12 cellular contexts compared by ENCODE assay signal in the genomic region with DNA sequence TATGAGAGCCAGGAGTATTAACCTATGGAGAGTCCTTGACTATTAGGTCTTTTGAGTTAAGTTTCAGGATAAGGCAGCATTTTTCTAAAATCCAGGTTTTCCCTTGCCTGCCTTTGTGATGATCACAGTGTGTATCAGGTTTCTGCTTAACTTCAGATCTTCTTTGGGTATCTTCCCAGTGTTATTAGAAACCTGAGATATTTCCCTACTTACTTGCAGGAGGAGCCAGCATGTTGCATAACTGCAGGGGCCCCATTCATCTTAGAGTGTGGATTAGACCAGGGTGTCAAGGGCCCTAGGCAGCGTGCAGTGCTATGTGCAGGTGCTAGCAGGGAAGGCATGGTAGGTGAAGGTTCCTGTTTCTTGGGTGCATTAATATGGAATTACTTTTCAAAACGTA.
A peak's percentile ranks its signal among the peaks of the same experiment; 100 is the strongest.
DNase-seq lines count a peak whose midpoint lies in the region; ATAC-seq, FAIRE-seq and TF ChIP-seq lines count a peak whose summit lies in the region.
"Had no signal": no experiment of that assay in that cellular context is flagged by ENCODE, and none has a peak within 500 bp of the region (broad histone marks: within the 10 kb centered on the region; RNA-seq: fewer than 3 reads in every experiment).

No MANE protein-coding gene starts in this region.

- no peak overlapping the region for H3K9ac ChIP-seq in astrocyte (ENCODE audit: low read length)

- 81 to 87% (median 84%) methylated on average over 2 of the region's 2 CpGs for WGBS in heart left ventricle, 4 donors

- no peak for TF ChIP-seq POLR2A in heart left ventricle (IDR thresholded peaks at IDR 0.05)

- H3K4me1 Mint-ChIP-seq in astrocyte (ENCODE audit: low read depth, unreplicated experiment), result peaks cover 27% of the 10 kb centered on the region

- H4K20me1 ChIP-seq in astrocyte (ENCODE audit: insufficient read depth, low read length), result peaks cover 34% of the 10 kb centered on the region

- no peak overlapping the region for H3K4me3 ChIP-seq in heart left ventricle
- no peak overlapping the region for H3K4me3 ChIP-seq in astrocyte (ENCODE audit: insufficient read depth, low read depth, low read length)
- no peak overlapping the region for H3K4me3 ChIP-seq in lower lobe of right lung
- no peak overlapping the region for H3K4me3 ChIP-seq in upper lobe of right lung
- H3K4me3 ChIP-seq: Peyer's patch had no signal

- no peaks in the 10 kb centered on the region for H3K36me3 Mint-ChIP-seq in astrocyte (ENCODE audit: low read depth, unreplicated experiment)

- H3K9me3 ChIP-seq in heart left ventricle (no peaks in the 10 kb centered on the region), astrocyte (ENCODE audit: insufficient read depth, low read depth, low read length) (no peaks in the 10 kb centered on the region), lower lobe of right lung (no peaks in the 10 kb centered on the region), upper lobe of right lung (no peaks in the 10 kb centered on the region)
- H3K9me3 ChIP-seq: Peyer's patch had no signal

- peak overlapping the region in 1 of 12 donors; percentile 28 for H3K27ac ChIP-seq in heart left ventricle
- H3K27ac ChIP-seq in astrocyte (ENCODE audit: low read depth, low read length), result no peak overlapping the region
- peak overlapping the region; percentile 21 for H3K27ac ChIP-seq in lower lobe of right lung
- H3K27ac ChIP-seq in upper lobe of right lung, result no peak overlapping the region
- H3K27ac ChIP-seq: Peyer's patch had no signal

- no peak overlapping the region for H3K27ac Mint-ChIP-seq in astrocyte (ENCODE audit: unreplicated experiment)

- FAIRE-seq in astrocyte (lab: Jason Lieb, UNC), result no peak
- FAIRE-seq: bronchial epithelial cell had no signal

- H3K4me2 ChIP-seq in astrocyte (ENCODE audit: low read length), result no peak overlapping the region

- no peak overlapping the region for H3K4me3 Mint-ChIP-seq in astrocyte (ENCODE audit: unreplicated experiment)

- DNase-seq in left ventricle myocardium superior (no peak), heart left ventricle (no peak), astrocyte (ENCODE audit: low read depth) (peak; percentile 73), lower lobe of right lung (peak; percentile 57), upper lobe of right lung (no peak), medulla oblongata (ENCODE audit: extremely low spot score) (no peak), glomerular visceral epithelial cell (ENCODE audit: extremely low spot score) (no peak)
- DNase-seq: NCI-H2081; Peyer's patch; stimulated activated naive CD4-positive, alpha-beta T cell treated with Interleukin-2 at 50 U/mL for 16 hours had no signal

- intact Hi-C loops in left ventricle myocardium superior (cut with micrococcal nuclease) (no loop called here), heart left ventricle (cut with DNase I) (loop anchor here in 3 of 10 donors (5.0 kb wide), 1 partner anchor 96 kb away; no protein-coding TSS in a partner anchor), lower lobe of right lung (cut with DNase I) (no loop called here), upper lobe of right lung (cut with DNase I) (no loop called here)

- H3K27me3 ChIP-seq in heart left ventricle (no peaks in the 10 kb centered on the region), astrocyte (ENCODE audit: insufficient read depth, low read length) (no peaks in the 10 kb centered on the region), lower lobe of right lung (ENCODE audit: low read depth) (no peaks in the 10 kb centered on the region), upper lobe of right lung (no peaks in the 10 kb centered on the region)
- H3K27me3 ChIP-seq: Peyer's patch had no signal

- TF ChIP-seq CTCF in heart left ventricle (IDR thresholded peaks at IDR 0.05) (no peak), astrocyte (IDR thresholded peaks at IDR 0.05; ENCODE audit: insufficient read depth, low read depth, low read length) (no peak), lower lobe of right lung (IDR thresholded peaks at IDR 0.05) (no peak), upper lobe of right lung (IDR thresholded peaks at IDR 0.05) (no peak)

- ATAC-seq in left ventricle myocardium superior (peak; percentile 34), heart left ventricle (no peak), lower lobe of right lung (peak; percentile 48 to 56), upper lobe of right lung (peak; percentile 69), GM18873 (IDR thresholded peaks at IDR 0.05; ENCODE audit: low FRiP score, unreplicated experiment) (no peak)

- H2AFZ ChIP-seq in astrocyte (ENCODE audit: low read depth, low read length), result no peak overlapping the region

- H3K36me3 ChIP-seq in heart left ventricle (no peaks in the 10 kb centered on the region), astrocyte (ENCODE audit: insufficient read depth, low read length) (no peaks in the 10 kb centered on the region), lower lobe of right lung (no peaks in the 10 kb centered on the region), upper lobe of right lung (no peaks in the 10 kb centered on the region)
- H3K36me3 ChIP-seq: Peyer's patch had no signal

- H3K27me3 Mint-ChIP-seq in astrocyte (ENCODE audit: low read depth, unreplicated experiment), result no peaks in the 10 kb centered on the region

- H3K79me2 ChIP-seq in astrocyte (ENCODE audit: insufficient read depth, low read length), result peaks cover 11% of the 10 kb centered on the region

- peaks cover 0 to 23% (median 11%) of the 10 kb centered on the region in 12 donors for H3K4me1 ChIP-seq in heart left ventricle
- peaks cover 10% of the 10 kb centered on the region for H3K4me1 ChIP-seq in astrocyte (ENCODE audit: insufficient read depth, low read length)
- H3K4me1 ChIP-seq in lower lobe of right lung, result peaks cover 51% of the 10 kb centered on the region
- peaks cover 27% of the 10 kb centered on the region for H3K4me1 ChIP-seq in upper lobe of right lung

- H3K9me3 Mint-ChIP-seq in astrocyte (ENCODE audit: unreplicated experiment), result peaks cover 5% of the 10 kb centered on the region

Comparison
In these comparisons a context has a peak if more than half of its experiments do, and no peak if none do; other contexts are left out.
1. ATAC-seq: peak in left ventricle myocardium superior (single experiment), lower lobe of right lung (2 of 2) and upper lobe of right lung (single experiment); none in heart left ventricle (0 of 4) and GM18873 (single experiment).
2. DNase-seq: peak in astrocyte (single experiment) and lower lobe of right lung (single experiment); none in left ventricle myocardium superior (single experiment), heart left ventricle (0 of 5), upper lobe of right lung (single experiment), medulla oblongata (single experiment) and glomerular visceral epithelial cell (single experiment).